Comparison of ENCODE assay signal across 12 cellular contexts in the genomic region with DNA sequence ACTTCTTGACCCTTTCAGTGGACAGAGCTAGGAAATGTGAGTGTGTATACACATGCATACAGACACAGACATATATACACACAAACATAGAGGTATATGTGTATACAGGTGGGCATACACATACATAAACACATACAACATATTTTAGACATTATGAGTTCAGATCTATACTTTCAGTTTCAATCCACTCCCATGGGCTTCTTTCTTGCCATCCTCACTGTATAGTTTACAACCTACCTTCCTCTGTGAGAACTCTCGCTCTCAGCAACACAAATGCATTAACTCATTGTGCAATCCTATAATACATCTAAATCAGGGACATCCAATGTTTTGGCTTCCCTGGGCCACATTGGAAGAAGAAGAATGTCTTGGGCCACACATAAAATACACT. TPM values are rescaled to one million over a fixed set of nuclear protein-coding genes. Genes with fewer than 3 reads are reported as not detected.
DNase-seq lines count a peak whose midpoint lies in the region; ATAC-seq and TF ChIP-seq lines count a peak whose summit lies in the region.
"Had no signal": no experiment of that assay in that cellular context is flagged by ENCODE, and none has a peak within 500 bp of the region (broad histone marks: within the 10 kb centered on the region; RNA-seq: fewer than 3 reads in every experiment).

No MANE protein-coding gene starts in this region.

- H3K27me3 Mint-ChIP-seq in naive B cell = no peaks in the 10 kb centered on the region

- H3K4me1 ChIP-seq in foreskin keratinocyte = peaks cover 29% of the 10 kb centered on the region

- ATAC-seq in GM19043 (IDR thresholded peaks at IDR 0.05; ENCODE audit: low read depth, unreplicated experiment) = peak; percentile 77
- peak; percentile 82 for ATAC-seq in GM21825 (IDR thresholded peaks at IDR 0.05; ENCODE audit: unreplicated experiment)
- peak; percentile 81 for ATAC-seq in HG03135 (IDR thresholded peaks at IDR 0.05; ENCODE audit: unreplicated experiment)
- ATAC-seq in naive B cell (ENCODE audit: low read depth in 2 of 2) = peak; percentile 71 to 73
- no peak for ATAC-seq in foreskin keratinocyte

- H3K4me3 Mint-ChIP-seq in naive B cell = peak overlapping the region in 4 of 8 donors; percentile 22 to 78 (median 38)
- H3K4me3 Mint-ChIP-seq: T-helper 1 cell treated with Interleukin-12 subunit alpha and Interleukin-12 subunit beta and Interleukin-4 antibody, amounts not matched to agents 30 μg/mL and 1 μg/mL, for 36 hours had no signal

- H3K27ac ChIP-seq in foreskin keratinocyte = no peak overlapping the region

- TF ChIP-seq CTCF in foreskin keratinocyte (conservative IDR thresholded peaks at IDR 0.05) = no peak

- H3K4me1 Mint-ChIP-seq in naive B cell = peaks cover 12 to 16% (median 14%) of the 10 kb centered on the region in 3 donors

- peak overlapping the region in 2 of 6 donors; percentile 50 to 92 for H3K27ac Mint-ChIP-seq in naive B cell
- H3K27ac Mint-ChIP-seq: T-helper 1 cell treated with Interleukin-12 subunit alpha and Interleukin-12 subunit beta and Interleukin-4 antibody, amounts not matched to agents 30 μg/mL and 1 μg/mL, for 36 hours had no signal

- H3K36me3 Mint-ChIP-seq in naive B cell = no peaks in the 10 kb centered on the region

- no peaks in the 10 kb centered on the region for H3K9me3 Mint-ChIP-seq in naive B cell
- H3K9me3 Mint-ChIP-seq: T-helper 1 cell treated with Interleukin-12 subunit alpha and Interleukin-12 subunit beta and Interleukin-4 antibody, amounts not matched to agents 30 μg/mL and 1 μg/mL, for 36 hours had no signal

- H3K27me3 ChIP-seq in foreskin keratinocyte = no peaks in the 10 kb centered on the region

- no peak for DNase-seq in naive B cell
- no peak for DNase-seq in NCI-H2196 treated with DMSO at 0.1 percent for 48 hours (lab: John Stamatoyannopoulos, UW; ENCODE audit: unreplicated experiment)
- no peak for DNase-seq in NCI-H1436 treated with DMSO at 0.1 percent for 48 hours (lab: John Stamatoyannopoulos, UW)
- no peak for DNase-seq in NCI-H1417 (lab: John Stamatoyannopoulos, UW)
- DNase-seq in foreskin keratinocyte = no peak
- DNase-seq: Calu3; NCI-H1436; stimulated activated CD8-positive, alpha-beta memory T cell treated with anti-CD3 and anti-CD28 coated beads, Interleukin-4, amount 100 ng/mL, for 48 hours had no signal

RNA-seq across cellular contexts. Expression of gene SCEL, which starts 21.2 kb away (rescaled TPM):
- polyA plus RNA-seq in naive B cell (ENCODE audit: low read depth in 6 of 6) (not detected), foreskin keratinocyte (0.79 and 1.7 TPM in 2 replicates)
- total RNA-seq in foreskin keratinocyte = 2.4 and 4.0 TPM in 2 replicates
